ENCODE assay signal across 1 cellular context in genomic region chr12:52319097-52319496, GRCh38.
TF ChIP-seq lines count a peak whose summit lies in the region.

No MANE protein-coding gene starts in this region.

TF ChIP-seq in GM23338, 12 proteins besides CTCF, POLR2A, EP300 and RAD21 (continued from another document):
- TF ChIP-seq ZNF462 (CRISPR knock-in tag; IDR thresholded peaks at IDR 0.05) (no peak), STAT1 (IDR thresholded peaks at IDR 0.05; ENCODE audit: unreplicated experiment) (no peak), NANOG (IDR thresholded peaks at IDR 0.05; ENCODE audit: borderline replicate concordance) (no peak), CREB1 (CRISPR knock-in tag; IDR thresholded peaks at IDR 0.05; ENCODE audit: low read depth) (no peak), JUNB (IDR thresholded peaks at IDR 0.05; ENCODE audit: unreplicated experiment) (no peak), ETS1 (IDR thresholded peaks at IDR 0.05) (no peak), EZH2 (IDR thresholded peaks at IDR 0.05; ENCODE audit: low read depth, unreplicated experiment) (no peak), ZNF331 (CRISPR knock-in tag; IDR thresholded peaks at IDR 0.05; ENCODE audit: low read depth) (no peak), EZH2phosphoT487 (IDR thresholded peaks at IDR 0.05; ENCODE audit: unreplicated experiment) (no peak), POLR2AphosphoS5 (IDR thresholded peaks at IDR 0.05; ENCODE audit: low read depth) (no peak), REST (IDR thresholded peaks at IDR 0.05; ENCODE audit: unreplicated experiment) (no peak)
TF ChIP-seq in GM23338: peak in this region for 0.
